In genomic region chr11:10502770-10503169, GRCh38 we compare ENCODE assay signal across 17 cellular contexts. TPM values are rescaled to one million over a fixed set of nuclear protein-coding genes. Genes with fewer than 3 reads are reported as not detected.
A peak's percentile ranks its signal among the peaks of the same experiment; 100 is the strongest.
DNase-seq lines count a peak whose midpoint lies in the region; ATAC-seq and TF ChIP-seq lines count a peak whose summit lies in the region.
"Had no signal": no experiment of that assay in that cellular context is flagged by ENCODE, and none has a peak within 500 bp of the region (broad histone marks: within the 10 kb centered on the region; RNA-seq: fewer than 3 reads in every experiment).

No MANE protein-coding gene starts in this region.

- peak; percentile 47 for ATAC-seq in gastroesophageal sphincter
- no peak for ATAC-seq in HG03196 (IDR thresholded peaks at IDR 0.05; ENCODE audit: unreplicated experiment)
- ATAC-seq: Panc1 had no signal

- intact Hi-C loops in sigmoid colon (cut with DNase I), result no loop called here

- WGBS in gastroesophageal sphincter (ENCODE audit: low coverage in 1 of 2), 2 donors, result 73 to 80% methylated on average over 2 to 3 of the region's 3 CpGs
- WGBS in sigmoid colon, 2 donors, result 78 to 92% methylated on average over 3 of the region's 3 CpGs

- H3K36me3 ChIP-seq in gastroesophageal sphincter, result peaks cover 0 to 61% of the 10 kb centered on the region in 2 donors
- H3K36me3 ChIP-seq in sigmoid colon, result peaks cover 0 to 10% (median 0%) of the 10 kb centered on the region in 4 donors

- H3K4me3 ChIP-seq in gastroesophageal sphincter, result no peak overlapping the region
- no peak overlapping the region for H3K4me3 ChIP-seq in sigmoid colon

- no peaks in the 10 kb centered on the region for H3K9me3 ChIP-seq in gastroesophageal sphincter
- no peaks in the 10 kb centered on the region for H3K9me3 ChIP-seq in sigmoid colon

- H3K4me1 ChIP-seq in gastroesophageal sphincter (no peaks in the 10 kb centered on the region), sigmoid colon (peaks cover 0 to 5% (median 5%) of the 10 kb centered on the region in 4 donors)

- H3K27ac ChIP-seq in gastroesophageal sphincter, result no peak overlapping the region
- no peak overlapping the region for H3K27ac ChIP-seq in sigmoid colon
- H3K27ac ChIP-seq: 22Rv1, KMS-11 had no signal

- in situ Hi-C loops in GM13976 (cut with MboI; ENCODE audit: low sequenced_read_pairs, unreplicated experiment), result no loop called here

- TF ChIP-seq EP300 in gastroesophageal sphincter (IDR thresholded peaks at IDR 0.05) (no peak), sigmoid colon (IDR thresholded peaks at IDR 0.05) (no peak)

- H3K27me3 ChIP-seq in gastroesophageal sphincter (no peaks in the 10 kb centered on the region), sigmoid colon (no peaks in the 10 kb centered on the region)

- TF ChIP-seq POLR2A in gastroesophageal sphincter (IDR thresholded peaks at IDR 0.05) (no peak), sigmoid colon (IDR thresholded peaks at IDR 0.05) (no peak)

- DNase-seq in SIG-M5 treated with dmso at 0.1 percent for 504 hours (lab: John Stamatoyannopoulos, UW; ENCODE audit: unreplicated experiment), result peak; percentile 43
- DNase-seq in SIG-M5 (lab: John Stamatoyannopoulos, UW), result no peak
- DNase-seq in MV-4-11 (lab: John Stamatoyannopoulos, UW), result peak; percentile 60
- peak; percentile 57 for DNase-seq in sigmoid colon
- DNase-seq in C1 segment of cervical spinal cord (lab: John Stamatoyannopoulos, UW), result no peak
- DNase-seq in GM13976 (ENCODE audit: low spot score), result no peak
- DNase-seq: activated CD4-positive, alpha-beta T cell treated with anti-CD3 and anti-CD28 coated beads, Interleukin-2, amount 10 ng/mL, durations not matched to agents 24 days and 14 days; foreskin fibroblast; NCI-H1694; NCI-H446 treated with DMSO at 0.1 percent for 48 hours; stimulated activated naive CD4-positive, alpha-beta T cell treated with Interleukin-2 at 50 U/mL for 16 hours; T-helper 2 cell had no signal

- TF ChIP-seq CTCF in gastroesophageal sphincter (IDR thresholded peaks at IDR 0.05), result no peak
- TF ChIP-seq CTCF in sigmoid colon (IDR thresholded peaks at IDR 0.05), result no peak
- no peak for TF ChIP-seq CTCF in GM13976 (IDR thresholded peaks at IDR 0.05; ENCODE audit: borderline replicate concordance, control extremely low read depth, extremely low read depth, insufficient read depth, missing control alignments)

RNA-seq across cellular contexts. Expression of gene RNF141, which starts 38.2 kb away (rescaled TPM):
- total RNA-seq in gastroesophageal sphincter, result 10 to 100 TPM; 28.4 to 44.8 (median 38.1) TPM
- total RNA-seq in sigmoid colon, result 10 to 100 TPM; 19.7 to 30.3 (median 26.5) TPM
- 10 to 100 TPM; 13.1 to 22.8 (median 21.3) TPM for polyA plus RNA-seq in sigmoid colon

RNA-seq across cellular contexts. Expression of gene AMPD3, which starts 47.7 kb away (rescaled TPM):
- total RNA-seq in gastroesophageal sphincter (1 to 10 TPM; 4.3 to 7.3 (median 5.4) TPM), sigmoid colon (1 to 10 TPM; 4.3 to 6.4 (median 4.8) TPM)
- polyA plus RNA-seq in sigmoid colon, result 1 to 10 TPM; 4.2 to 8.1 (median 5.1) TPM

Comparison
In these comparisons a context has a peak if more than half of its experiments do, and no peak if none do; other contexts are left out.
1. DNase-seq: peak in SIG-M5 treated with dmso at 0.1 percent for 504 hours (single experiment), MV-4-11 (single experiment) and sigmoid colon (single experiment); none in SIG-M5 (single experiment), C1 segment of cervical spinal cord (0 of 14) and GM13976 (single experiment).